Comparison of ENCODE assay signal across 1 cellular context in the genomic region with DNA sequence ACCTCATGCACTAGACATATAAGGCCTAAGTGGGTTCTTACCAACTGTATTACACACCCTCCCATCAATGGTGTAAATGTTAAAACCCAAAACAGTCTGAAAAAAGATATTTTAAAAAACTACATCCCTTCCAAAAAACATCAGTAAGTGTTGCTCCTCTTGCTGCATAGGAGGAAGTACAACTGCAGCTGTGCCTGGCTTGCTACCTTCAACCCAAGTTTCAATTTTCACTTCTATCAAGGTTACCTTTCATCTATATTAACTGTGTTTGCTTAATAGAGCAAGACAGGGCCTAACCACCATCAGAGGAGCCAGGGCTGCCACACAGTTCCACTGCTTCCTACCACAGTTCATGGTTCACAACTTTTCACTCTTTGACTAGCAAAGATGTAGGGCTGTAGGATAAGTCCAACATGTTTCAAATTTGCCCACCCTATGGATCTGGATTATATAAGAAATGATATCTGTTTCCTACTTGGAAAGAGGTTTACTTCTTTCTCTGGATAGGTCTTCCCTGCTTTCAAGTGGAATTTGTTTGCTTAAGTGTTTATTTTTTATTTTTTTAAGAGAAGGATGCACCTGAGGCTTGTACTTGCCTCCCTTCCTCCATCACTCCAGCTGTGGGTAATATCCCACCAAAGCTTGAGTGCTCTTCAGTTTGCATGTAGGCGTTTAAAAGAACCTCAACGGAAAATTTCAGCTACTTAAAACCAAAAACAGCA.
A peak's percentile ranks its signal among the peaks of the same experiment; 100 is the strongest.
TF ChIP-seq lines count a peak whose summit lies in the region.

No MANE protein-coding gene starts in this region.

TF ChIP-seq in GM12878, 131 proteins besides CTCF, POLR2A, EP300 and RAD21 (continued from another document and continues in another):
- TF ChIP-seq SKIL (IDR thresholded peaks at IDR 0.05; ENCODE audit: low read depth, poor library complexity, severe bottlenecking) (peak; percentile 75), STAT3 (IDR thresholded peaks at IDR 0.05; ENCODE audit: low read depth, low read length) (no peak), PRDM15 (CRISPR knock-in tag; IDR thresholded peaks at IDR 0.05) (no peak), FOS (IDR thresholded peaks at IDR 0.05; ENCODE audit: borderline replicate concordance, extremely low read depth, insufficient read length) (no peak), BMI1 (IDR thresholded peaks at IDR 0.05; ENCODE audit: borderline replicate concordance) (peak; percentile 6; the same call in 1 of the 2 replicates), JUND (IDR thresholded peaks at IDR 0.05; ENCODE audit: low read depth, low read length) (peak; percentile 19; the same call in 1 of the 2 replicates), RUNX3 (IDR thresholded peaks at IDR 0.05; ENCODE audit: low read length) (peak; percentile 95), NFYA (IDR thresholded peaks at IDR 0.05; ENCODE audit: borderline replicate concordance, low read depth, low read length) (no peak), ZZZ3 (IDR thresholded peaks at IDR 0.05; ENCODE audit: control insufficient read depth, insufficient read length, low read depth) (no peak), SIN3A (IDR thresholded peaks at IDR 0.05; ENCODE audit: low read depth, low read length) (no peak), ZBTB33 (IDR thresholded peaks at IDR 0.05) (no peak), CEBPB (IDR thresholded peaks at IDR 0.05; ENCODE audit: borderline replicate concordance in 1 of 2, low read depth in 2 of 2, low read length in 2 of 2) (0 out of 4 replicates have a peak, but pooled peaks of 1 of the 2 experiments have one; percentile 36), HDGF (IDR thresholded peaks at IDR 0.05) (0 out of 2 replicates have a peak, but pooled peaks have one; percentile 10), CBX3 (IDR thresholded peaks at IDR 0.05; ENCODE audit: borderline replicate concordance, low read depth) (no peak), IKZF1 (conservative IDR thresholded peaks at IDR 0.05) (peak; percentile 86), MYC (IDR thresholded peaks at IDR 0.05; ENCODE audit: insufficient read depth, insufficient read length, insufficient replicate concordance, low read length, severe bottlenecking) (no peak), ZNF217 (IDR thresholded peaks at IDR 0.05) (no peak), IKZF2 (IDR thresholded peaks at IDR 0.05) (peak; percentile 91 to 96), TCF12 (IDR thresholded peaks at IDR 0.05; ENCODE audit: low read depth, low read length) (peak; percentile 90), GABPA (IDR thresholded peaks at IDR 0.05; ENCODE audit: low read depth) (no peak), ZNF622 (IDR thresholded peaks at IDR 0.05) (no peak), ZBED1 (IDR thresholded peaks at IDR 0.05; ENCODE audit: borderline replicate concordance) (no peak; the same call in 1 of the 2 replicates), CBX5 (IDR thresholded peaks at IDR 0.05; ENCODE audit: low read depth) (peak; percentile 78; the same call in 1 of the 2 replicates), STAT1 (conservative IDR thresholded peaks at IDR 0.05) (0 out of 2 replicates have a peak, but pooled peaks have one; percentile 44), SP1 (IDR thresholded peaks at IDR 0.05; ENCODE audit: low read depth, low read length) (peak; percentile 49), RFX5 (IDR thresholded peaks at IDR 0.05; ENCODE audit: low read depth, low read length) (no peak), HDAC2 (IDR thresholded peaks at IDR 0.05) (no peak), SMARCA5 (IDR thresholded peaks at IDR 0.05) (peak; percentile 15; the same call in 1 of the 2 replicates)
- TF ChIP-seq, protein P1, sequence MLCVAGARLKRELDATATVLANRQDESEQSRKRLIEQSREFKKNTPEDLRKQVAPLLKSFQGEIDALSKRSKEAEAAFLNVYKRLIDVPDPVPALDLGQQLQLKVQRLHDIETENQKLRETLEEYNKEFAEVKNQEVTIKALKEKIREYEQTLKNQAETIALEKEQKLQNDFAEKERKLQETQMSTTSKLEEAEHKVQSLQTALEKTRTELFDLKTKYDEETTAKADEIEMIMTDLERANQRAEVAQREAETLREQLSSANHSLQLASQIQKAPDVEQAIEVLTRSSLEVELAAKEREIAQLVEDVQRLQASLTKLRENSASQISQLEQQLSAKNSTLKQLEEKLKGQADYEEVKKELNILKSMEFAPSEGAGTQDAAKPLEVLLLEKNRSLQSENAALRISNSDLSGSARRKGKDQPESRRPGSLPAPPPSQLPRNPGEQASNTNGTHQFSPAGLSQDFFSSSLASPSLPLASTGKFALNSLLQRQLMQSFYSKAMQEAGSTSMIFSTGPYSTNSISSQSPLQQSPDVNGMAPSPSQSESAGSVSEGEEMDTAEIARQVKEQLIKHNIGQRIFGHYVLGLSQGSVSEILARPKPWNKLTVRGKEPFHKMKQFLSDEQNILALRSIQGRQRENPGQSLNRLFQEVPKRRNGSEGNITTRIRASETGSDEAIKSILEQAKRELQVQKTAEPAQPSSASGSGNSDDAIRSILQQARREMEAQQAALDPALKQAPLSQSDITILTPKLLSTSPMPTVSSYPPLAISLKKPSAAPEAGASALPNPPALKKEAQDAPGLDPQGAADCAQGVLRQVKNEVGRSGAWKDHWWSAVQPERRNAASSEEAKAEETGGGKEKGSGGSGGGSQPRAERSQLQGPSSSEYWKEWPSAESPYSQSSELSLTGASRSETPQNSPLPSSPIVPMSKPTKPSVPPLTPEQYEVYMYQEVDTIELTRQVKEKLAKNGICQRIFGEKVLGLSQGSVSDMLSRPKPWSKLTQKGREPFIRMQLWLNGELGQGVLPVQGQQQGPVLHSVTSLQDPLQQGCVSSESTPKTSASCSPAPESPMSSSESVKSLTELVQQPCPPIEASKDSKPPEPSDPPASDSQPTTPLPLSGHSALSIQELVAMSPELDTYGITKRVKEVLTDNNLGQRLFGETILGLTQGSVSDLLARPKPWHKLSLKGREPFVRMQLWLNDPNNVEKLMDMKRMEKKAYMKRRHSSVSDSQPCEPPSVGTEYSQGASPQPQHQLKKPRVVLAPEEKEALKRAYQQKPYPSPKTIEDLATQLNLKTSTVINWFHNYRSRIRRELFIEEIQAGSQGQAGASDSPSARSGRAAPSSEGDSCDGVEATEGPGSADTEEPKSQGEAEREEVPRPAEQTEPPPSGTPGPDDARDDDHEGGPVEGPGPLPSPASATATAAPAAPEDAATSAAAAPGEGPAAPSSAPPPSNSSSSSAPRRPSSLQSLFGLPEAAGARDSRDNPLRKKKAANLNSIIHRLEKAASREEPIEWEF (IDR thresholded peaks at IDR 0.05; ENCODE audit: insufficient replicate concordance, low read depth, low read length), result no peak
- TF ChIP-seq, protein P2, sequence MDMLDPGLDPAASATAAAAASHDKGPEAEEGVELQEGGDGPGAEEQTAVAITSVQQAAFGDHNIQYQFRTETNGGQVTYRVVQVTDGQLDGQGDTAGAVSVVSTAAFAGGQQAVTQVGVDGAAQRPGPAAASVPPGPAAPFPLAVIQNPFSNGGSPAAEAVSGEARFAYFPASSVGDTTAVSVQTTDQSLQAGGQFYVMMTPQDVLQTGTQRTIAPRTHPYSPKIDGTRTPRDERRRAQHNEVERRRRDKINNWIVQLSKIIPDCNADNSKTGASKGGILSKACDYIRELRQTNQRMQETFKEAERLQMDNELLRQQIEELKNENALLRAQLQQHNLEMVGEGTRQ (IDR thresholded peaks at IDR 0.05; ENCODE audit: borderline replicate concordance, low read depth, low read length), result no peak
- TF ChIP-seq, protein P3, sequence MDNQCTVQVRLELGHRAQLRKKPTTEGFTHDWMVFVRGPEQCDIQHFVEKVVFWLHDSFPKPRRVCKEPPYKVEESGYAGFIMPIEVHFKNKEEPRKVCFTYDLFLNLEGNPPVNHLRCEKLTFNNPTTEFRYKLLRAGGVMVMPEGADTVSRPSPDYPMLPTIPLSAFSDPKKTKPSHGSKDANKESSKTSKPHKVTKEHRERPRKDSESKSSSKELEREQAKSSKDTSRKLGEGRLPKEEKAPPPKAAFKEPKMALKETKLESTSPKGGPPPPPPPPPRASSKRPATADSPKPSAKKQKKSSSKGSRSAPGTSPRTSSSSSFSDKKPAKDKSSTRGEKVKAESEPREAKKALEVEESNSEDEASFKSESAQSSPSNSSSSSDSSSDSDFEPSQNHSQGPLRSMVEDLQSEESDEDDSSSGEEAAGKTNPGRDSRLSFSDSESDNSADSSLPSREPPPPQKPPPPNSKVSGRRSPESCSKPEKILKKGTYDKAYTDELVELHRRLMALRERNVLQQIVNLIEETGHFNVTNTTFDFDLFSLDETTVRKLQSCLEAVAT (IDR thresholded peaks at IDR 0.05), result peak; percentile 64; the same call in 1 of the 2 replicates
- TF ChIP-seq, protein P4, sequence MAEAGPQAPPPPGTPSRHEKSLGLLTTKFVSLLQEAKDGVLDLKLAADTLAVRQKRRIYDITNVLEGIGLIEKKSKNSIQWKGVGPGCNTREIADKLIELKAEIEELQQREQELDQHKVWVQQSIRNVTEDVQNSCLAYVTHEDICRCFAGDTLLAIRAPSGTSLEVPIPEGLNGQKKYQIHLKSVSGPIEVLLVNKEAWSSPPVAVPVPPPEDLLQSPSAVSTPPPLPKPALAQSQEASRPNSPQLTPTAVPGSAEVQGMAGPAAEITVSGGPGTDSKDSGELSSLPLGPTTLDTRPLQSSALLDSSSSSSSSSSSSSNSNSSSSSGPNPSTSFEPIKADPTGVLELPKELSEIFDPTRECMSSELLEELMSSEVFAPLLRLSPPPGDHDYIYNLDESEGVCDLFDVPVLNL (IDR thresholded peaks at IDR 0.05; ENCODE audit: low read depth, low read length), result no peak
- TF ChIP-seq, protein P5, sequence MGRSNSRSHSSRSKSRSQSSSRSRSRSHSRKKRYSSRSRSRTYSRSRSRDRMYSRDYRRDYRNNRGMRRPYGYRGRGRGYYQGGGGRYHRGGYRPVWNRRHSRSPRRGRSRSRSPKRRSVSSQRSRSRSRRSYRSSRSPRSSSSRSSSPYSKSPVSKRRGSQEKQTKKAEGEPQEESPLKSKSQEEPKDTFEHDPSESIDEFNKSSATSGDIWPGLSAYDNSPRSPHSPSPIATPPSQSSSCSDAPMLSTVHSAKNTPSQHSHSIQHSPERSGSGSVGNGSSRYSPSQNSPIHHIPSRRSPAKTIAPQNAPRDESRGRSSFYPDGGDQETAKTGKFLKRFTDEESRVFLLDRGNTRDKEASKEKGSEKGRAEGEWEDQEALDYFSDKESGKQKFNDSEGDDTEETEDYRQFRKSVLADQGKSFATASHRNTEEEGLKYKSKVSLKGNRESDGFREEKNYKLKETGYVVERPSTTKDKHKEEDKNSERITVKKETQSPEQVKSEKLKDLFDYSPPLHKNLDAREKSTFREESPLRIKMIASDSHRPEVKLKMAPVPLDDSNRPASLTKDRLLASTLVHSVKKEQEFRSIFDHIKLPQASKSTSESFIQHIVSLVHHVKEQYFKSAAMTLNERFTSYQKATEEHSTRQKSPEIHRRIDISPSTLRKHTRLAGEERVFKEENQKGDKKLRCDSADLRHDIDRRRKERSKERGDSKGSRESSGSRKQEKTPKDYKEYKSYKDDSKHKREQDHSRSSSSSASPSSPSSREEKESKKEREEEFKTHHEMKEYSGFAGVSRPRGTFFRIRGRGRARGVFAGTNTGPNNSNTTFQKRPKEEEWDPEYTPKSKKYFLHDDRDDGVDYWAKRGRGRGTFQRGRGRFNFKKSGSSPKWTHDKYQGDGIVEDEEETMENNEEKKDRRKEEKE (IDR thresholded peaks at IDR 0.05), result no peak
